Comparison of ENCODE assay signal across 1 cellular context in the genomic region with DNA sequence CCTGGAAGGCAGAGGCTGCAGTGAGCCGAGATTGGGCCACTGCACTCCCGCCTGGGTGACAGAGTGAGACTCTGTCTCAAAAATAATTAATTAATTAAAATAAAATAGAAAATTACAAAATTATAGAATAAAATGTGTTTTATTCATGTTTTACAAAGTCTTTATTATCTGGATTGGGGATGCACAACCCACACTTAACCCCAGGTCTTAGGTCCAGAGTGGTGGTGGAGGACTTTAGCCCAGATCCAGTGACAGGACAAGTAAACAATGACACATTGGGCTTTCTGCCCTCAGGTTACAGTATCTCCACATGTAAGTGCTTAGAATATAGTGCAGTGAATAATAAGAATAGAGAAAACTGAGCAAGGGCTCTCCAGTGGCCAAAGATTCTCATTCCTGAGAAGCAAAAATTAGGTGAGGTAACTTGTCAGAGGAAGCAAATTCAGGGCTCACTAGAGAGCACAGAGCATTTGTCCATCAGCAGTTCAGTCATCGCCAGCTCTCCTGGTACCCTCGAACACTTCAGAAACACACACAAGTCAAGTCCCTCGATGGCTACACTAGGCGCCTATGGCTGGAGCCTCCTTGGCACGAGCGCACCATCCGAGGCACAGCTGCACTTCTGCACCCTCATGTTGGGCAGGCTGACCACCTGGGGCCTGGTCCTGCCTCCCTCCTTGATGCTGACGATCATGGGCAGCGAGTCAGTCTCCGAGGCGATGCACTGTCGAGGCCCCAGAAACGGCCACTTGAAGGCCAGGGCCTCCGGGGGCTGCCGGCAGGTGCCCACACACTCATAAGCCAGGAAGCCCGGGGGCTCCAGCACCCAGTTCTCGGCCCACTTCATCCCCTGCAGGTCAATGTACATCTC.
A peak's percentile ranks its signal among the peaks of the same experiment; 100 is the strongest.
TF ChIP-seq lines count a peak whose summit lies in the region.

No MANE protein-coding gene starts in this region.

TF ChIP-seq in HepG2, 621 proteins besides CTCF, POLR2A, EP300 and RAD21 (continues in another document):
- TF ChIP-seq ZNF30 (CRISPR knock-in tag; IDR thresholded peaks at IDR 0.05) (no peak), FOXA3 (CRISPR knock-in tag; IDR thresholded peaks at IDR 0.05) (peak; percentile 80; the same call in 1 of the 2 replicates), ZFYVE20 (CRISPR knock-in tag; IDR thresholded peaks at IDR 0.05; ENCODE audit: borderline replicate concordance, low read depth) (no peak), KDM1A (CRISPR knock-in tag; IDR thresholded peaks at IDR 0.05) (no peak), MEIS2 (CRISPR knock-in tag; IDR thresholded peaks at IDR 0.05) (no peak), BRCA1 (CRISPR knock-in tag; IDR thresholded peaks at IDR 0.05) (no peak), KLF15 (CRISPR knock-in tag; IDR thresholded peaks at IDR 0.05; ENCODE audit: borderline replicate concordance) (no peak), MAFG (CRISPR knock-in tag; IDR thresholded peaks at IDR 0.05) (no peak), TCF7 (IDR thresholded peaks at IDR 0.05; ENCODE audit: low read depth) (no peak), ZFX (CRISPR knock-in tag; IDR thresholded peaks at IDR 0.05; ENCODE audit: low read depth) (0 out of 2 replicates have a peak, but pooled peaks have one; percentile 30), RXRB (CRISPR knock-in tag; IDR thresholded peaks at IDR 0.05; ENCODE audit: borderline replicate concordance) (peak; percentile 58), CREM (IDR thresholded peaks at IDR 0.05) (no peak), CREM (CRISPR knock-in tag; IDR thresholded peaks at IDR 0.05) (no peak), ZNF296 (CRISPR knock-in tag; conservative IDR thresholded peaks at IDR 0.05) (no peak), ZBTB38 (CRISPR knock-in tag; IDR thresholded peaks at IDR 0.05) (no peak), SPEN (CRISPR knock-in tag; IDR thresholded peaks at IDR 0.05; ENCODE audit: low read depth) (0 out of 2 replicates have a peak, but pooled peaks have one; percentile 10), IKZF1 (IDR thresholded peaks at IDR 0.05) (no peak), TAF1 (CRISPR knock-in tag; IDR thresholded peaks at IDR 0.05) (no peak), RNF2 (conservative IDR thresholded peaks at IDR 0.05; ENCODE audit: low read depth) (no peak), ZNF337 (CRISPR knock-in tag; IDR thresholded peaks at IDR 0.05; ENCODE audit: borderline replicate concordance, low read depth) (no peak), ATM (IDR thresholded peaks at IDR 0.05; ENCODE audit: borderline replicate concordance) (no peak), NFE2 (CRISPR knock-in tag; IDR thresholded peaks at IDR 0.05) (no peak), PHF21A (CRISPR knock-in tag; IDR thresholded peaks at IDR 0.05) (0 out of 2 replicates have a peak, but pooled peaks have one; percentile 19)
- TF ChIP-seq, protein P1, sequence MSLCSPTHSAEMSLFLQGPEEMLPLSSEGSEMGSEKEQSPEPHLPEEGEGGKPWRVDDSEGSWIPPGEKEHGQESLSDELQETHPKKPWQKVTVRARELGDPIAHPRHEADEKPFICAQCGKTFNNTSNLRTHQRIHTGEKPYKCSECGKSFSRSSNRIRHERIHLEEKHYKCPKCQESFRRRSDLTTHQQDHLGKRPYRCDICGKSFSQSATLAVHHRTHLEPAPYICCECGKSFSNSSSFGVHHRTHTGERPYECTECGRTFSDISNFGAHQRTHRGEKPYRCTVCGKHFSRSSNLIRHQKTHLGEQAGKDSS (CRISPR knock-in tag; IDR thresholded peaks at IDR 0.05; ENCODE audit: borderline replicate concordance, low read depth) = no peak
- TF ChIP-seq, protein P2, sequence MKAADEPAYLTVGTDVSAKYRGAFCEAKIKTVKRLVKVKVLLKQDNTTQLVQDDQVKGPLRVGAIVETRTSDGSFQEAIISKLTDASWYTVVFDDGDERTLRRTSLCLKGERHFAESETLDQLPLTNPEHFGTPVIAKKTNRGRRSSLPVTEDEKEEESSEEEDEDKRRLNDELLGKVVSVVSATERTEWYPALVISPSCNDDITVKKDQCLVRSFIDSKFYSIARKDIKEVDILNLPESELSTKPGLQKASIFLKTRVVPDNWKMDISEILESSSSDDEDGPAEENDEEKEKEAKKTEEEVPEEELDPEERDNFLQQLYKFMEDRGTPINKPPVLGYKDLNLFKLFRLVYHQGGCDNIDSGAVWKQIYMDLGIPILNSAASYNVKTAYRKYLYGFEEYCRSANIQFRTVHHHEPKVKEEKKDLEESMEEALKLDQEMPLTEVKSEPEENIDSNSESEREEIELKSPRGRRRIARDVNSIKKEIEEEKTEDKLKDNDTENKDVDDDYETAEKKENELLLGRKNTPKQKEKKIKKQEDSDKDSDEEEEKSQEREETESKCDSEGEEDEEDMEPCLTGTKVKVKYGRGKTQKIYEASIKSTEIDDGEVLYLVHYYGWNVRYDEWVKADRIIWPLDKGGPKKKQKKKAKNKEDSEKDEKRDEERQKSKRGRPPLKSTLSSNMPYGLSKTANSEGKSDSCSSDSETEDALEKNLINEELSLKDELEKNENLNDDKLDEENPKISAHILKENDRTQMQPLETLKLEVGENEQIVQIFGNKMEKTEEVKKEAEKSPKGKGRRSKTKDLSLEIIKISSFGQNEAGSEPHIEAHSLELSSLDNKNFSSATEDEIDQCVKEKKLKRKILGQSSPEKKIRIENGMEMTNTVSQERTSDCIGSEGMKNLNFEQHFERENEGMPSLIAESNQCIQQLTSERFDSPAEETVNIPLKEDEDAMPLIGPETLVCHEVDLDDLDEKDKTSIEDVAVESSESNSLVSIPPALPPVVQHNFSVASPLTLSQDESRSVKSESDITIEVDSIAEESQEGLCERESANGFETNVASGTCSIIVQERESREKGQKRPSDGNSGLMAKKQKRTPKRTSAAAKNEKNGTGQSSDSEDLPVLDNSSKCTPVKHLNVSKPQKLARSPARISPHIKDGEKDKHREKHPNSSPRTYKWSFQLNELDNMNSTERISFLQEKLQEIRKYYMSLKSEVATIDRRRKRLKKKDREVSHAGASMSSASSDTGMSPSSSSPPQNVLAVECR (CRISPR knock-in tag; IDR thresholded peaks at IDR 0.05; ENCODE audit: borderline replicate concordance) = peak; percentile 23; the same call in 1 of the 2 replicates
- TF ChIP-seq, protein P3, sequence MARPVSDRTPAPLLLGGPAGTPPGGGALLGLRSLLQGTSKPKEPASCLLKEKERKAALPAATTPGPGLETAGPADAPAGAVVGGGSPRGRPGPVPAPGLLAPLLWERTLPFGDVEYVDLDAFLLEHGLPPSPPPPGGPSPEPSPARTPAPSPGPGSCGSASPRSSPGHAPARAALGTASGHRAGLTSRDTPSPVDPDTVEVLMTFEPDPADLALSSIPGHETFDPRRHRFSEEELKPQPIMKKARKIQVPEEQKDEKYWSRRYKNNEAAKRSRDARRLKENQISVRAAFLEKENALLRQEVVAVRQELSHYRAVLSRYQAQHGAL (CRISPR knock-in tag; IDR thresholded peaks at IDR 0.05; ENCODE audit: not compliant biosample characterization) = no peak
- TF ChIP-seq, protein P4, sequence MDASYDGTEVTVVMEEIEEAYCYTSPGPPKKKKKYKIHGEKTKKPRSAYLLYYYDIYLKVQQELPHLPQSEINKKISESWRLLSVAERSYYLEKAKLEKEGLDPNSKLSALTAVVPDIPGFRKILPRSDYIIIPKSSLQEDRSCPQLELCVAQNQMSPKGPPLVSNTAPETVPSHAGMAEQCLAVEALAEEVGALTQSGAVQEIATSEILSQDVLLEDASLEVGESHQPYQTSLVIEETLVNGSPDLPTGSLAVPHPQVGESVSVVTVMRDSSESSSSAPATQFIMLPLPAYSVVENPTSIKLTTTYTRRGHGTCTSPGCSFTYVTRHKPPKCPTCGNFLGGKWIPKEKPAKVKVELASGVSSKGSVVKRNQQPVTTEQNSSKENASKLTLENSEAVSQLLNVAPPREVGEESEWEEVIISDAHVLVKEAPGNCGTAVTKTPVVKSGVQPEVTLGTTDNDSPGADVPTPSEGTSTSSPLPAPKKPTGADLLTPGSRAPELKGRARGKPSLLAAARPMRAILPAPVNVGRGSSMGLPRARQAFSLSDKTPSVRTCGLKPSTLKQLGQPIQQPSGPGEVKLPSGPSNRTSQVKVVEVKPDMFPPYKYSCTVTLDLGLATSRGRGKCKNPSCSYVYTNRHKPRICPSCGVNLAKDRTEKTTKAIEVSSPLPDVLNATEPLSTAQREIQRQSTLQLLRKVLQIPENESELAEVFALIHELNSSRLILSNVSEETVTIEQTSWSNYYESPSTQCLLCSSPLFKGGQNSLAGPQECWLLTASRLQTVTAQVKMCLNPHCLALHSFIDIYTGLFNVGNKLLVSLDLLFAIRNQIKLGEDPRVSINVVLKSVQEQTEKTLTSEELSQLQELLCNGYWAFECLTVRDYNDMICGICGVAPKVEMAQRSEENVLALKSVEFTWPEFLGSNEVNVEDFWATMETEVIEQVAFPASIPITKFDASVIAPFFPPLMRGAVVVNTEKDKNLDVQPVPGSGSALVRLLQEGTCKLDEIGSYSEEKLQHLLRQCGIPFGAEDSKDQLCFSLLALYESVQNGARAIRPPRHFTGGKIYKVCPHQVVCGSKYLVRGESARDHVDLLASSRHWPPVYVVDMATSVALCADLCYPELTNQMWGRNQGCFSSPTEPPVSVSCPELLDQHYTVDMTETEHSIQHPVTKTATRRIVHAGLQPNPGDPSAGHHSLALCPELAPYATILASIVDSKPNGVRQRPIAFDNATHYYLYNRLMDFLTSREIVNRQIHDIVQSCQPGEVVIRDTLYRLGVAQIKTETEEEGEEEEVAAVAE (CRISPR knock-in tag; IDR thresholded peaks at IDR 0.05; ENCODE audit: borderline replicate concordance) = no peak
- TF ChIP-seq, protein P5, sequence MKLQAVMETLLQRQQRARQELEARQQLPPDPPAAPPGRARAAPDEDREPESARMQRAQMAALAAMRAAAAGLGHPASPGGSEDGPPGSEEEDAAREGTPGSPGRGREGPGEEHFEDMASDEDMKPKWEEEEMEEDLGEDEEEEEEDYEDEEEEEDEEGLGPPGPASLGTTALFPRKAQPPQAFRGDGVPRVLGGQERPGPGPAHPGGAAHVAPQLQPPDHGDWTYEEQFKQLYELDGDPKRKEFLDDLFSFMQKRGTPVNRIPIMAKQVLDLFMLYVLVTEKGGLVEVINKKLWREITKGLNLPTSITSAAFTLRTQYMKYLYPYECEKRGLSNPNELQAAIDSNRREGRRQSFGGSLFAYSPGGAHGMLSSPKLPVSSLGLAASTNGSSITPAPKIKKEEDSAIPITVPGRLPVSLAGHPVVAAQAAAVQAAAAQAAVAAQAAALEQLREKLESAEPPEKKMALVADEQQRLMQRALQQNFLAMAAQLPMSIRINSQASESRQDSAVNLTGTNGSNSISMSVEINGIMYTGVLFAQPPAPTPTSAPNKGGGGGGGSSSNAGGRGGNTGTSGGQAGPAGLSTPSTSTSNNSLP (IDR thresholded peaks at IDR 0.05; ENCODE audit: low read depth, low read length) = 0 out of 2 replicates have a peak, but pooled peaks have one; percentile 31
- TF ChIP-seq, protein P6, sequence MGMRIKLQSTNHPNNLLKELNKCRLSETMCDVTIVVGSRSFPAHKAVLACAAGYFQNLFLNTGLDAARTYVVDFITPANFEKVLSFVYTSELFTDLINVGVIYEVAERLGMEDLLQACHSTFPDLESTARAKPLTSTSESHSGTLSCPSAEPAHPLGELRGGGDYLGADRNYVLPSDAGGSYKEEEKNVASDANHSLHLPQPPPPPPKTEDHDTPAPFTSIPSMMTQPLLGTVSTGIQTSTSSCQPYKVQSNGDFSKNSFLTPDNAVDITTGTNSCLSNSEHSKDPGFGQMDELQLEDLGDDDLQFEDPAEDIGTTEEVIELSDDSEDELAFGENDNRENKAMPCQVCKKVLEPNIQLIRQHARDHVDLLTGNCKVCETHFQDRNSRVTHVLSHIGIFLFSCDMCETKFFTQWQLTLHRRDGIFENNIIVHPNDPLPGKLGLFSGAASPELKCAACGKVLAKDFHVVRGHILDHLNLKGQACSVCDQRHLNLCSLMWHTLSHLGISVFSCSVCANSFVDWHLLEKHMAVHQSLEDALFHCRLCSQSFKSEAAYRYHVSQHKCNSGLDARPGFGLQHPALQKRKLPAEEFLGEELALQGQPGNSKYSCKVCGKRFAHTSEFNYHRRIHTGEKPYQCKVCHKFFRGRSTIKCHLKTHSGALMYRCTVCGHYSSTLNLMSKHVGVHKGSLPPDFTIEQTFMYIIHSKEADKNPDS (CRISPR knock-in tag; IDR thresholded peaks at IDR 0.05) = no peak
- TF ChIP-seq, protein P7, sequence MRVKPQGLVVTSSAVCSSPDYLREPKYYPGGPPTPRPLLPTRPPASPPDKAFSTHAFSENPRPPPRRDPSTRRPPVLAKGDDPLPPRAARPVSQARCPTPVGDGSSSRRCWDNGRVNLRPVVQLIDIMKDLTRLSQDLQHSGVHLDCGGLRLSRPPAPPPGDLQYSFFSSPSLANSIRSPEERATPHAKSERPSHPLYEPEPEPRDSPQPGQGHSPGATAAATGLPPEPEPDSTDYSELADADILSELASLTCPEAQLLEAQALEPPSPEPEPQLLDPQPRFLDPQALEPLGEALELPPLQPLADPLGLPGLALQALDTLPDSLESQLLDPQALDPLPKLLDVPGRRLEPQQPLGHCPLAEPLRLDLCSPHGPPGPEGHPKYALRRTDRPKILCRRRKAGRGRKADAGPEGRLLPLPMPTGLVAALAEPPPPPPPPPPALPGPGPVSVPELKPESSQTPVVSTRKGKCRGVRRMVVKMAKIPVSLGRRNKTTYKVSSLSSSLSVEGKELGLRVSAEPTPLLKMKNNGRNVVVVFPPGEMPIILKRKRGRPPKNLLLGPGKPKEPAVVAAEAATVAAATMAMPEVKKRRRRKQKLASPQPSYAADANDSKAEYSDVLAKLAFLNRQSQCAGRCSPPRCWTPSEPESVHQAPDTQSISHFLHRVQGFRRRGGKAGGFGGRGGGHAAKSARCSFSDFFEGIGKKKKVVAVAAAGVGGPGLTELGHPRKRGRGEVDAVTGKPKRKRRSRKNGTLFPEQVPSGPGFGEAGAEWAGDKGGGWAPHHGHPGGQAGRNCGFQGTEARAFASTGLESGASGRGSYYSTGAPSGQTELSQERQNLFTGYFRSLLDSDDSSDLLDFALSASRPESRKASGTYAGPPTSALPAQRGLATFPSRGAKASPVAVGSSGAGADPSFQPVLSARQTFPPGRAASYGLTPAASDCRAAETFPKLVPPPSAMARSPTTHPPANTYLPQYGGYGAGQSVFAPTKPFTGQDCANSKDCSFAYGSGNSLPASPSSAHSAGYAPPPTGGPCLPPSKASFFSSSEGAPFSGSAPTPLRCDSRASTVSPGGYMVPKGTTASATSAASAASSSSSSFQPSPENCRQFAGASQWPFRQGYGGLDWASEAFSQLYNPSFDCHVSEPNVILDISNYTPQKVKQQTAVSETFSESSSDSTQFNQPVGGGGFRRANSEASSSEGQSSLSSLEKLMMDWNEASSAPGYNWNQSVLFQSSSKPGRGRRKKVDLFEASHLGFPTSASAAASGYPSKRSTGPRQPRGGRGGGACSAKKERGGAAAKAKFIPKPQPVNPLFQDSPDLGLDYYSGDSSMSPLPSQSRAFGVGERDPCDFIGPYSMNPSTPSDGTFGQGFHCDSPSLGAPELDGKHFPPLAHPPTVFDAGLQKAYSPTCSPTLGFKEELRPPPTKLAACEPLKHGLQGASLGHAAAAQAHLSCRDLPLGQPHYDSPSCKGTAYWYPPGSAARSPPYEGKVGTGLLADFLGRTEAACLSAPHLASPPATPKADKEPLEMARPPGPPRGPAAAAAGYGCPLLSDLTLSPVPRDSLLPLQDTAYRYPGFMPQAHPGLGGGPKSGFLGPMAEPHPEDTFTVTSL (CRISPR knock-in tag; IDR thresholded peaks at IDR 0.05; ENCODE audit: borderline replicate concordance) = peak; percentile 25; the same call in 1 of the 2 replicates
